Comparison of ENCODE assay signal across 8 cellular contexts in the genomic region with DNA sequence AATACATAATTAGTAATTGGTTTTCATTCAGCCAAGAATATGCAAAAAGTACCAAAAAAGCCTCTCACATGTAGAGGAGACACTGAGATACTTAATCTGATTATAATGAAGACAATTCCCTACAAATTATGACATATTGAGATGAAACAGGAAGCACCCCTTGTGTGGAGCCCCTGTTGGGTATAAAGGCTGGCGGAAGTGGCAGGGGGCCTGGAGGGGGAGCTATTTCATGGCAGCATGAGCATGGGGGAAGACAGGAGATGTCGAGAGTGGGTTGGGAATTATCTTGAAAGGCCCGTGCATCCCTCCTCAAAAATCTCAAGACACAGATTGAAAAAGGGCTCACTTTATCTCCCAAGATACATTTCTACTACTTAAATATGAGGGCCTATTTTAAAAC.
DNase-seq lines count a peak whose midpoint lies in the region; TF ChIP-seq lines count a peak whose summit lies in the region.
"Had no signal": no experiment of that assay in that cellular context is flagged by ENCODE, and none has a peak within 500 bp of the region (broad histone marks: within the 10 kb centered on the region; RNA-seq: fewer than 3 reads in every experiment).

No MANE protein-coding gene starts in this region.

- H3K9me3 Mint-ChIP-seq in neural progenitor cell, result peaks cover 5% of the 10 kb centered on the region

- peaks cover 13% of the 10 kb centered on the region for H3F3A ChIP-seq in neural progenitor cell (ENCODE audit: low read depth)

- H3K27me3 Mint-ChIP-seq in neural progenitor cell (ENCODE audit: insufficient read depth, low read depth), result no peaks in the 10 kb centered on the region

- H2AFZ ChIP-seq in neural progenitor cell (replicated peaks), result no peak overlapping the region

- H3K4me1 ChIP-seq in neural progenitor cell, result peaks cover 46% of the 10 kb centered on the region

- H3K36me3 Mint-ChIP-seq in neural progenitor cell, result peaks cover 3% of the 10 kb centered on the region

- H3K4me3 Mint-ChIP-seq in neural progenitor cell, result no peak overlapping the region

- peak; percentile 47 for TF ChIP-seq CTCF in GM06990 (IDR thresholded peaks at IDR 0.05; ENCODE audit: insufficient read depth, low read length, poor library complexity, severe bottlenecking)
- TF ChIP-seq CTCF in brain microvascular endothelial cell (IDR thresholded peaks at IDR 0.05; ENCODE audit: low read depth, low read length, missing control alignments), result peak; percentile 24
- peak; percentile 24 for TF ChIP-seq CTCF in neural progenitor cell (IDR thresholded peaks at IDR 0.05)

- H3K36me3 ChIP-seq in GM06990 (ENCODE audit: control insufficient read depth, insufficient read depth, low read length), result peaks cover 3% of the 10 kb centered on the region; the same call in 1 of the 2 replicates
- no peaks in the 10 kb centered on the region for H3K36me3 ChIP-seq in brain microvascular endothelial cell (replicated peaks)
- no peaks in the 10 kb centered on the region for H3K36me3 ChIP-seq in neural progenitor cell

- H3K4me3 ChIP-seq in GM06990 (replicated peaks; ENCODE audit: low read depth, low read length), result no peak overlapping the region
- no peak overlapping the region for H3K4me3 ChIP-seq in brain microvascular endothelial cell (ENCODE audit: low read depth, low read length)
- H3K4me3 ChIP-seq in neural progenitor cell, result no peak overlapping the region

- no peak for DNase-seq in GM06990 (ENCODE audit: extremely low read depth, insufficient read length)
- peak; percentile 8 for DNase-seq in NCI-H69 (lab: John Stamatoyannopoulos, UW)
- DNase-seq in brain microvascular endothelial cell, result no peak
- DNase-seq in neural progenitor cell (ENCODE audit: low spot score), result no peak
- DNase-seq in stimulated activated CD4-positive, alpha-beta T cell treated with anti-CD3 and anti-CD28 coated beads, Interleukin-2, amount 100 ng/mL, for 48 hours, result no peak
- DNase-seq in DMS79 treated with DMSO at 0.1 percent for 48 hours (lab: John Stamatoyannopoulos, UW), result no peak
- no peak for DNase-seq in activated CD4-positive, alpha-beta T cell treated with anti-CD3 and anti-CD28 coated beads, Interleukin-2, amount 50 U/mL, for 4 hours
- DNase-seq: MM.1S had no signal

- no peak overlapping the region for H3K9ac ChIP-seq in neural progenitor cell

- no peaks in the 10 kb centered on the region for H3K9me3 ChIP-seq in neural progenitor cell (ENCODE audit: low read depth)

- no peak overlapping the region for H3K27ac Mint-ChIP-seq in neural progenitor cell

- H3K4me1 Mint-ChIP-seq in neural progenitor cell, result peaks cover 53% of the 10 kb centered on the region

- peaks cover 5% of the 10 kb centered on the region for H4K20me1 ChIP-seq in neural progenitor cell (ENCODE audit: low read depth)

- in situ Hi-C loops in brain microvascular endothelial cell (cut with HindIII; ENCODE audit: low pct_ligation_motif_present, low sequenced_read_pairs), result no loop called here

- H3K27me3 ChIP-seq in GM06990 (replicated peaks; ENCODE audit: control insufficient read depth, insufficient read depth, low read length) (no peaks in the 10 kb centered on the region), brain microvascular endothelial cell (replicated peaks) (no peaks in the 10 kb centered on the region), neural progenitor cell (no peaks in the 10 kb centered on the region)

- peaks cover 44% of the 10 kb centered on the region for H3K79me2 ChIP-seq in neural progenitor cell (ENCODE audit: low read depth)

- H3K27ac ChIP-seq in brain microvascular endothelial cell (peak overlapping the region; percentile 41), neural progenitor cell (no peak overlapping the region)

- no peak overlapping the region for H3K4me2 ChIP-seq in neural progenitor cell
